8 cellular contexts compared by ENCODE assay signal in the genomic region with DNA sequence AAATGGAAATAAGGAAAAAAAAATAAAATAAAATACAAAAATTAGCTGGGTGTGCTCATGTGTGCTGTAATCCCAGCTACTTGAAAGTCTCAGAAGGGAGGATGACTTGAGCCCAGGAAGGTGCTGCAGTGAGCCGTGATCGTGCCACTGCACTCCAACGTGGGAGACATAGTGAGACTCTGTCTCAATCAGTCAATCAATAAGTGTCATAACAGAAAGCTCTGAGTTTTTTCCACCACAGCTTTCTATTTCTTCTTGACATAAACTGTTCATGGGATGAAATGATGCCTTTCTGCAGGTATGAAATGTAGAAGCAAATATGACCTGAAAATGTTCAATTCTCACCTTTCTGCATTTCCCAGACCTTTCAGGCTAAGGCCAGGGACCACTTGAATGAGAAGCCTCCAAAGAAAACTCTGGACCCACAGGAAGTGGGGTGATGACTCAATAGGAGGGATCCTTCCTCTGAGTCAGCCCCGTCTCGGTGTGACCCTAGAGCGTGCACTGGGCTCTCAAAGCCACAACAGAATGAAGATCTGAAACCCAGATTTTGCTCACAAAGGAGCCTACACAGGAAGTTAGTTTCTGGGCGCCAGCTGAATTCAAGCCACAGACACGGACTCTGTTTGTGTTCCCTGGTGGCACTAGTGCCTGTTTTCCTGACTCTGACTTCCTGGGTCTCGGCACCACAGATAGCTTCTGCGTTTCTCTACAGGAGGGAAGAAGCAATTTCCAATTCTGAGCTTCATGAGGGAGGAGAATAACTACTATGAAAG.
DNase-seq lines count a peak whose midpoint lies in the region; ATAC-seq, FAIRE-seq and TF ChIP-seq lines count a peak whose summit lies in the region.

No MANE protein-coding gene starts in this region.

- peak; percentile 98 for ATAC-seq in GM21447 (IDR thresholded peaks at IDR 0.05; ENCODE audit: unreplicated experiment)
- ATAC-seq in mucosa of descending colon = peak; percentile 88

- no peak for TF ChIP-seq CTCF in CD14-positive monocyte (IDR thresholded peaks at IDR 0.05)
- TF ChIP-seq CTCF in chondrocyte (IDR thresholded peaks at IDR 0.05) = no peak
- TF ChIP-seq CTCF in mucosa of descending colon (IDR thresholded peaks at IDR 0.05) = no peak
- no peak for TF ChIP-seq CTCF in D721Med (IDR thresholded peaks at IDR 0.05; ENCODE audit: insufficient read depth, missing control alignments)

- no peaks in the 10 kb centered on the region for H3K4me1 ChIP-seq in mucosa of descending colon (ENCODE audit: low read depth)

- H3K4me1 Mint-ChIP-seq in CD14-positive monocyte (peaks cover 32% of the 10 kb centered on the region), chondrocyte (ENCODE audit: low read depth) (peaks cover 37% of the 10 kb centered on the region)

- DNase-seq in CD14-positive monocyte (ENCODE audit: low spot score) (peak; percentile 88), chondrocyte (ENCODE audit: low spot score) (no peak), mucosa of descending colon (peak; percentile 33 to 60 (median 55)), D721Med (ENCODE audit: insufficient read length, low spot score) (no peak)
- peak; percentile 85 for DNase-seq in Jurkat, Clone E6-1 (ENCODE audit: low read depth, low spot score)
- peak; percentile 55 for DNase-seq in activated CD4-positive, alpha-beta T cell treated with anti-CD3 and anti-CD28 coated beads for 1 hour
- peak; percentile 61 to 63 for DNase-seq in stimulated activated CD8-positive, alpha-beta memory T cell treated with anti-CD3 and anti-CD28 coated beads, Interleukin-7, amount 100 ng/mL, for 4 hours (ENCODE audit: low read depth in 2 of 2)

- peak overlapping the region; percentile 86 to 95 (median 91) for H3K27ac Mint-ChIP-seq in CD14-positive monocyte
- peak overlapping the region; percentile 91 for H3K27ac Mint-ChIP-seq in chondrocyte (ENCODE audit: unreplicated experiment)

- peaks cover 0 to 1% (median 0%) of the 10 kb centered on the region in 7 donors for H3K9me3 Mint-ChIP-seq in CD14-positive monocyte
- no peaks in the 10 kb centered on the region for H3K9me3 Mint-ChIP-seq in chondrocyte (ENCODE audit: low read depth)

- no peak overlapping the region for H3K4me3 ChIP-seq in Jurkat, Clone E6-1 (ENCODE audit: low read length)
- no peak overlapping the region for H3K4me3 ChIP-seq in mucosa of descending colon

- no peaks in the 10 kb centered on the region for H3K9me3 ChIP-seq in mucosa of descending colon

- H3K27me3 Mint-ChIP-seq in CD14-positive monocyte (ENCODE audit: low read depth in 3 of 3) (no peaks in the 10 kb centered on the region), chondrocyte (ENCODE audit: low read depth) (no peaks in the 10 kb centered on the region)

- H3K36me3 ChIP-seq in mucosa of descending colon (ENCODE audit: low read depth) = no peaks in the 10 kb centered on the region

- H3K4me3 Mint-ChIP-seq in CD14-positive monocyte = peak overlapping the region; percentile 59 to 87
- peak overlapping the region; percentile 44 for H3K4me3 Mint-ChIP-seq in chondrocyte (ENCODE audit: unreplicated experiment)

- intact Hi-C loops in CD14-positive monocyte (cut with micrococcal nuclease) (loop anchor here in 1 of 2 donors (5.0 kb wide), 1 partner anchor 193 kb away; no protein-coding TSS in a partner anchor), mucosa of descending colon (cut with DNase I, micrococcal nuclease) (no loop called here)

- FAIRE-seq in D721Med (lab: Jason Lieb, UNC) = no peak

- H3K36me3 Mint-ChIP-seq in CD14-positive monocyte = peaks cover 2 to 3% of the 10 kb centered on the region in 2 donors
- peaks cover 4% of the 10 kb centered on the region for H3K36me3 Mint-ChIP-seq in chondrocyte (ENCODE audit: low read depth)

Comparison
In these comparisons a context has a peak if more than half of its experiments do, and no peak if none do; other contexts are left out.
1. DNase-seq: peak in CD14-positive monocyte (single experiment), Jurkat, Clone E6-1 (single experiment), activated CD4-positive, alpha-beta T cell treated with anti-CD3 and anti-CD28 coated beads for 1 hour (single experiment), mucosa of descending colon (3 of 3) and stimulated activated CD8-positive, alpha-beta memory T cell treated with anti-CD3 and anti-CD28 coated beads, Interleukin-7, amount 100 ng/mL, for 4 hours (2 of 2); none in chondrocyte (single experiment) and D721Med (single experiment).